In the genomic region with DNA sequence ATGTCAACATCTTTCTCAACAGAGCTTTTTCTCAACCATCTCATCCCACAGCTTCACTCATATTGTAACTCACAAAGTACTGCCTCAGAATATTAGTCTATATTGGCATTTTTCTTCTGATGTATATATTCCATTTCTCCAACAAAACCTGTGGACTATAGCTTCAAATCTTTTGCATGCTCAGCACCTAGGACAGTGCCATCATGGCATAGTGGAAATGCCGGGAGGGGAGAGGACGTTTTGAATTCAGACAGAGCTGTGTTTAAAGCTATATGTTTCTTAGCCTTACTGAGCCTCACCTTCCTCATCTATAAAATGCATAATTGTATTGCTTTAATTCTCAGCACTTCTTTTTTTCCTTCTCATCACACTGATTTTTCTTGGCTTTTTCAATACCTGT, we compare ENCODE assay signal across 16 cellular contexts.
DNase-seq lines count a peak whose midpoint lies in the region; ATAC-seq and TF ChIP-seq lines count a peak whose summit lies in the region.
"Had no signal": no experiment of that assay in that cellular context is flagged by ENCODE, and none has a peak within 500 bp of the region (broad histone marks: within the 10 kb centered on the region; RNA-seq: fewer than 3 reads in every experiment).

No MANE protein-coding gene starts in this region.

- no peaks in the 10 kb centered on the region for H3K4me1 ChIP-seq in GM23338 (ENCODE audit: insufficient read depth)
- H3K4me1 ChIP-seq: A549, BE2C, BLaER1, Caco-2 had no signal

- H3K4me1 Mint-ChIP-seq in GM23338, result no peaks in the 10 kb centered on the region
- H3K4me1 Mint-ChIP-seq in activated CD4-positive, alpha-beta T cell treated with anti-CD3 and anti-CD28 coated beads, Interleukin-2, amount 10 ng/mL, durations not matched to agents 7 days and 5 days, result no peaks in the 10 kb centered on the region

- POLR2A ChIA-PET in activated CD4-positive, alpha-beta T cell treated with anti-CD3 and anti-CD28 coated beads, Interleukin-2, amount 10 ng/mL, durations not matched to agents 7 days and 5 days (lab: Charles Lee), result no interaction called here

- H3K4me3 ChIP-seq in GM23338, result no peak overlapping the region
- H3K4me3 ChIP-seq: A549, BLaER1 had no signal

- H2AFZ ChIP-seq in GM23338, result no peak overlapping the region

- TF ChIP-seq RAD21 in Ishikawa (IDR thresholded peaks at IDR 0.05; ENCODE audit: low read depth), result no peak

- no peaks in the 10 kb centered on the region for H4K20me1 ChIP-seq in GM23338 (replicated peaks; ENCODE audit: insufficient read depth)
- H4K20me1 ChIP-seq: BLaER1 had no signal

- H3F3A ChIP-seq in GM23338 (replicated peaks; ENCODE audit: low read depth), result no peaks in the 10 kb centered on the region

- CTCF ChIA-PET in activated CD4-positive, alpha-beta T cell treated with anti-CD3 and anti-CD28 coated beads, Interleukin-2, amount 10 ng/mL, durations not matched to agents 7 days and 5 days (lab: Charles Lee), result no interaction called here

- TF ChIP-seq EP300 in Ishikawa (IDR thresholded peaks at IDR 0.05; ENCODE audit: borderline replicate concordance), result no peak

- H3K36me3 Mint-ChIP-seq in GM23338 (ENCODE audit: low read depth), result no peaks in the 10 kb centered on the region
- no peaks in the 10 kb centered on the region for H3K36me3 Mint-ChIP-seq in activated CD4-positive, alpha-beta T cell treated with anti-CD3 and anti-CD28 coated beads, Interleukin-2, amount 10 ng/mL, durations not matched to agents 7 days and 5 days (ENCODE audit: low read depth)
- H3K36me3 Mint-ChIP-seq: CD8-positive, alpha-beta T cell had no signal

- no peak for ATAC-seq in GM23338
- ATAC-seq: A549; CD8-positive, alpha-beta T cell had no signal

- peaks cover 1% of the 10 kb centered on the region for H3K27me3 Mint-ChIP-seq in GM23338 (ENCODE audit: insufficient read depth, low read depth, poor library complexity)
- H3K27me3 Mint-ChIP-seq in activated CD4-positive, alpha-beta T cell treated with anti-CD3 and anti-CD28 coated beads, Interleukin-2, amount 10 ng/mL, durations not matched to agents 7 days and 5 days, result no peaks in the 10 kb centered on the region
- H3K27me3 Mint-ChIP-seq: CD4-positive, alpha-beta T cell had no signal

- no peak overlapping the region for H3K4me3 Mint-ChIP-seq in GM23338
- H3K4me3 Mint-ChIP-seq in activated CD4-positive, alpha-beta T cell treated with anti-CD3 and anti-CD28 coated beads, Interleukin-2, amount 10 ng/mL, durations not matched to agents 7 days and 5 days, result no peak overlapping the region
- H3K4me3 Mint-ChIP-seq: CD4-positive, alpha-beta T cell; CD8-positive, alpha-beta T cell had no signal

- no peak for DNase-seq in GM23338 (ENCODE audit: low spot score)
- DNase-seq in left kidney (ENCODE audit: low read depth, low spot score), result peak; percentile 25
- no peak for DNase-seq in activated CD4-positive, alpha-beta T cell treated with anti-CD3 and anti-CD28 coated beads, Interleukin-2, amount 10 ng/mL, durations not matched to agents 7 days and 5 days
- DNase-seq in AG08395 (ENCODE audit: low spot score), result no peak
- DNase-seq: BE2C; Caco-2; Calu3; CD4-positive, alpha-beta T cell; CD8-positive, alpha-beta T cell; DMS79 treated with DMSO at 0.1 percent for 48 hours; GF-D8 had no signal

- no peaks in the 10 kb centered on the region for H3K36me3 ChIP-seq in GM23338 (ENCODE audit: insufficient read depth)
- H3K36me3 ChIP-seq: BE2C, BLaER1 had no signal

- H3K9me3 Mint-ChIP-seq in GM23338, result no peaks in the 10 kb centered on the region
- H3K9me3 Mint-ChIP-seq in activated CD4-positive, alpha-beta T cell treated with anti-CD3 and anti-CD28 coated beads, Interleukin-2, amount 10 ng/mL, durations not matched to agents 7 days and 5 days, result peaks cover 2% of the 10 kb centered on the region

- no peak overlapping the region for H3K4me2 ChIP-seq in GM23338
- H3K4me2 ChIP-seq: A549, BLaER1 had no signal

- H3K9me2 ChIP-seq in GM23338 (ENCODE audit: insufficient read depth), result peaks cover 4% of the 10 kb centered on the region; the same call in 1 of the 2 replicates

- no peak overlapping the region for H3K27ac ChIP-seq in GM23338 (ENCODE audit: low read depth)
- H3K27ac ChIP-seq: 22Rv1, A549, BLaER1, C4-2B had no signal

- H3K27ac Mint-ChIP-seq in GM23338, result no peak overlapping the region
- no peak overlapping the region for H3K27ac Mint-ChIP-seq in activated CD4-positive, alpha-beta T cell treated with anti-CD3 and anti-CD28 coated beads, Interleukin-2, amount 10 ng/mL, durations not matched to agents 7 days and 5 days
- H3K27ac Mint-ChIP-seq: CD4-positive, alpha-beta T cell; CD8-positive, alpha-beta T cell had no signal

- H3K79me2 ChIP-seq in GM23338 (replicated peaks; ENCODE audit: insufficient read depth), result no peaks in the 10 kb centered on the region

- no peaks in the 10 kb centered on the region for H3K27me3 ChIP-seq in GM23338 (ENCODE audit: insufficient read depth)
- H3K27me3 ChIP-seq: BE2C, BLaER1 had no signal

- no peak for TF ChIP-seq CTCF in GM23338 (conservative IDR thresholded peaks at IDR 0.05; ENCODE audit: low read depth in 2 of 2)

TF ChIP-seq in GM23338, 12 proteins besides CTCF, POLR2A, EP300 and RAD21 (continues in another document):
- TF ChIP-seq, protein P1, sequence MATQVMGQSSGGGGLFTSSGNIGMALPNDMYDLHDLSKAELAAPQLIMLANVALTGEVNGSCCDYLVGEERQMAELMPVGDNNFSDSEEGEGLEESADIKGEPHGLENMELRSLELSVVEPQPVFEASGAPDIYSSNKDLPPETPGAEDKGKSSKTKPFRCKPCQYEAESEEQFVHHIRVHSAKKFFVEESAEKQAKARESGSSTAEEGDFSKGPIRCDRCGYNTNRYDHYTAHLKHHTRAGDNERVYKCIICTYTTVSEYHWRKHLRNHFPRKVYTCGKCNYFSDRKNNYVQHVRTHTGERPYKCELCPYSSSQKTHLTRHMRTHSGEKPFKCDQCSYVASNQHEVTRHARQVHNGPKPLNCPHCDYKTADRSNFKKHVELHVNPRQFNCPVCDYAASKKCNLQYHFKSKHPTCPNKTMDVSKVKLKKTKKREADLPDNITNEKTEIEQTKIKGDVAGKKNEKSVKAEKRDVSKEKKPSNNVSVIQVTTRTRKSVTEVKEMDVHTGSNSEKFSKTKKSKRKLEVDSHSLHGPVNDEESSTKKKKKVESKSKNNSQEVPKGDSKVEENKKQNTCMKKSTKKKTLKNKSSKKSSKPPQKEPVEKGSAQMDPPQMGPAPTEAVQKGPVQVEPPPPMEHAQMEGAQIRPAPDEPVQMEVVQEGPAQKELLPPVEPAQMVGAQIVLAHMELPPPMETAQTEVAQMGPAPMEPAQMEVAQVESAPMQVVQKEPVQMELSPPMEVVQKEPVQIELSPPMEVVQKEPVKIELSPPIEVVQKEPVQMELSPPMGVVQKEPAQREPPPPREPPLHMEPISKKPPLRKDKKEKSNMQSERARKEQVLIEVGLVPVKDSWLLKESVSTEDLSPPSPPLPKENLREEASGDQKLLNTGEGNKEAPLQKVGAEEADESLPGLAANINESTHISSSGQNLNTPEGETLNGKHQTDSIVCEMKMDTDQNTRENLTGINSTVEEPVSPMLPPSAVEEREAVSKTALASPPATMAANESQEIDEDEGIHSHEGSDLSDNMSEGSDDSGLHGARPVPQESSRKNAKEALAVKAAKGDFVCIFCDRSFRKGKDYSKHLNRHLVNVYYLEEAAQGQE (IDR thresholded peaks at IDR 0.05; ENCODE audit: unreplicated experiment), result peak; percentile 66

TF ChIP-seq in Ishikawa, 13 proteins besides CTCF, POLR2A, EP300 and RAD21:
- TF ChIP-seq TAF1 (IDR thresholded peaks at IDR 0.05; ENCODE audit: low read depth), result no peak
- TF ChIP-seq, protein P1 (IDR thresholded peaks at IDR 0.05; ENCODE audit: low read depth), result peak; percentile 40; the same call in 1 of the 2 replicates
